In the genomic region with DNA sequence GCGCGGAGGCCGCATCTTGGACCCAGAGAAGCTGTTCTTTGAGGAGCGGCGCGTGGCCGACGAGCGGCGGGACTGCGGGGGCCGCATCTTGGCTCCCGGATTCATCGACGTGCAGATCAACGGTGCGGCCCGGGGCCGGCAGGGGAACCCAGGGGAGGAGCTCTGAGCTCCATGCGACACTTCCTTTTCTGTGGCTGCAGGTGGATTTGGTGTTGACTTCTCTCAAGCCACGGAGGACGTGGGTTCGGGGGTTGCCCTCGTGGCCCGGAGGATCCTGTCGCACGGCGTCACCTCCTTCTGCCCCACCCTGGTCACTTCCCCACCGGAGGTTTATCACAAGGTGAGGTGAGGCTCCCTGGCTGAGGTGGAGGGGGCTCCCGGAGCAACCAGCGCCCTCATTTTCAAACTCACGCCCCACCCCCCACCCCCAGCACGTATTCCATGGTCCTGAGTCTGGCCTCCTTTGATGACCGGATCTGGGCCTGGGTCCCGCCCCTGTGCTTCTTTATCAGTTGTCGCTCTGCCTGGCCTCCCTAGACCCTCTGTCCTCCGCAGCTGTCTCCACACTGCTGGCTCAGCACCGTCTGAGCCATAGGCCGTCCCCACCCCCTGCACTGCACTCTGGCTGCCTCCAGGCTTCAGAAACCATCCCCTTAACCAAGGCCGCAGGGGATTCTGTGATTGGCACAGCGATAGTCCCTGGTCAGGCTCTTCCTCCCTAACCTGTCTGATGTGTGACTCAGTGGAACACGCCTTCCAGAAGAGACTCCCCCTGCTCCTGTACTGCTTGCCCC, we compare ENCODE assay signal across 8 cellular contexts. TPM values are rescaled to one million over a fixed set of nuclear protein-coding genes. Genes with fewer than 3 reads are reported as not detected.
DNase-seq lines count a peak whose midpoint lies in the region; ATAC-seq and TF ChIP-seq lines count a peak whose summit lies in the region.

No MANE protein-coding gene starts in this region.

- intact Hi-C loops in activated T-helper 1 cell treated with anti-CD3 and anti-CD28 coated beads, Interleukin-12 subunit alpha, Interleukin-12 subunit beta, Interleukin-2, Interleukin-4 antibody, amounts not matched to agents 30 ng/mL and 10 ng/mL and 1 ng/mL, durations not matched to agents 14 hours and 24 hours and 36 hours (cut with micrococcal nuclease), result loop anchor here (1.0 to 5.0 kb wide), 2 partner anchors 11 to 261 kb away; no protein-coding TSS in a partner anchor

- TF ChIP-seq POLR2A in GM18505 (IDR thresholded peaks at IDR 0.05; ENCODE audit: borderline replicate concordance, extremely low read depth, insufficient read depth, insufficient read length) (no peak), gastroesophageal sphincter (IDR thresholded peaks at IDR 0.05) (no peak)

- H3K27me3 ChIP-seq in MM.1S (replicated peaks; ENCODE audit: insufficient read depth, low read length) (no peaks in the 10 kb centered on the region), gastroesophageal sphincter (no peaks in the 10 kb centered on the region), parathyroid adenoma (ENCODE audit: control insufficient read depth, insufficient read depth, low read length) (no peaks in the 10 kb centered on the region)

- WGBS in gastroesophageal sphincter (ENCODE audit: low coverage in 1 of 2), 2 donors, result 50% methylated on average over 2 to 5 of the region's 42 CpGs

- DNase-seq in MM.1S (peak; percentile 78), putamen (ENCODE audit: low spot score) (no peak), H4 (ENCODE audit: low spot score) (no peak), NCI-H345 (lab: John Stamatoyannopoulos, UW) (no peak)
- peak; percentile 58 for DNase-seq in activated T-helper 1 cell treated with anti-CD3 and anti-CD28 coated beads, Interleukin-12 subunit alpha, Interleukin-12 subunit beta, Interleukin-2, Interleukin-4 antibody, amounts not matched to agents 30 ng/mL and 10 ng/mL and 1 ng/mL, durations not matched to agents 14 hours and 24 hours and 36 hours (ENCODE audit: low spot score)

- H3K4me3 ChIP-seq in MM.1S (ENCODE audit: low read length) (peak overlapping the region; percentile 87), gastroesophageal sphincter (peak overlapping the region; percentile 39 to 78), parathyroid adenoma (ENCODE audit: low read depth, low read length) (no peak overlapping the region)

- H3K79me2 ChIP-seq in MM.1S (ENCODE audit: low read length) (peaks cover 86% of the 10 kb centered on the region), parathyroid adenoma (peaks cover 37% of the 10 kb centered on the region)

- H3K4me1 ChIP-seq in MM.1S (ENCODE audit: low read length), result no peaks in the 10 kb centered on the region
- H3K4me1 ChIP-seq in gastroesophageal sphincter, result peaks cover 0 to 63% (median 44%) of the 10 kb centered on the region in 3 donors
- H3K4me1 ChIP-seq in parathyroid adenoma, result peaks cover 30% of the 10 kb centered on the region

- H2AFZ ChIP-seq in MM.1S (ENCODE audit: low read length) (peak overlapping the region; percentile 49; the same call in 1 of the 2 replicates), parathyroid adenoma (no peak overlapping the region)

- H3K27ac ChIP-seq in MM.1S (ENCODE audit: low read length) (peak overlapping the region; percentile 88), gastroesophageal sphincter (peak overlapping the region; percentile 3 to 98 (median 96)), parathyroid adenoma (no peak overlapping the region)

- H3K9me3 ChIP-seq in MM.1S (replicated peaks; ENCODE audit: insufficient read depth, low read length) (no peaks in the 10 kb centered on the region), gastroesophageal sphincter (no peaks in the 10 kb centered on the region), parathyroid adenoma (ENCODE audit: control insufficient read depth, low read length) (no peaks in the 10 kb centered on the region)

- peak overlapping the region; percentile 83 for H3K27ac Mint-ChIP-seq in activated T-helper 1 cell treated with anti-CD3 and anti-CD28 coated beads, Interleukin-12 subunit alpha, Interleukin-12 subunit beta, Interleukin-2, Interleukin-4 antibody, amounts not matched to agents 30 ng/mL and 10 ng/mL and 1 ng/mL, durations not matched to agents 14 hours and 24 hours and 36 hours

- ATAC-seq in GM18505 (IDR thresholded peaks at IDR 0.05; ENCODE audit: unreplicated experiment), result peak; percentile 22
- no peak for ATAC-seq in gastroesophageal sphincter

- H3K4me2 ChIP-seq in MM.1S (ENCODE audit: low read depth, low read length) (peak overlapping the region; percentile 70), parathyroid adenoma (ENCODE audit: low read length) (peak overlapping the region; percentile 47)

- peak; percentile 30 for TF ChIP-seq CTCF in MM.1S (IDR thresholded peaks at IDR 0.05; ENCODE audit: low read length)
- TF ChIP-seq CTCF in gastroesophageal sphincter (IDR thresholded peaks at IDR 0.05), result peak in 1 of 4 experiments; percentile 3
- TF ChIP-seq CTCF in parathyroid adenoma (IDR thresholded peaks at IDR 0.05), result no peak

- peak overlapping the region; percentile 85 for H3K4me3 Mint-ChIP-seq in activated T-helper 1 cell treated with anti-CD3 and anti-CD28 coated beads, Interleukin-12 subunit alpha, Interleukin-12 subunit beta, Interleukin-2, Interleukin-4 antibody, amounts not matched to agents 30 ng/mL and 10 ng/mL and 1 ng/mL, durations not matched to agents 14 hours and 24 hours and 36 hours

- peaks cover 33% of the 10 kb centered on the region for H3K4me1 Mint-ChIP-seq in activated T-helper 1 cell treated with anti-CD3 and anti-CD28 coated beads, Interleukin-12 subunit alpha, Interleukin-12 subunit beta, Interleukin-2, Interleukin-4 antibody, amounts not matched to agents 30 ng/mL and 10 ng/mL and 1 ng/mL, durations not matched to agents 14 hours and 24 hours and 36 hours (ENCODE audit: low read depth)

- TF ChIP-seq EP300 in gastroesophageal sphincter (IDR thresholded peaks at IDR 0.05), result no peak

- H3K27me3 Mint-ChIP-seq in activated T-helper 1 cell treated with anti-CD3 and anti-CD28 coated beads, Interleukin-12 subunit alpha, Interleukin-12 subunit beta, Interleukin-2, Interleukin-4 antibody, amounts not matched to agents 30 ng/mL and 10 ng/mL and 1 ng/mL, durations not matched to agents 14 hours and 24 hours and 36 hours (ENCODE audit: insufficient read depth), result no peaks in the 10 kb centered on the region

- no peaks in the 10 kb centered on the region for H3K9me3 Mint-ChIP-seq in activated T-helper 1 cell treated with anti-CD3 and anti-CD28 coated beads, Interleukin-12 subunit alpha, Interleukin-12 subunit beta, Interleukin-2, Interleukin-4 antibody, amounts not matched to agents 30 ng/mL and 10 ng/mL and 1 ng/mL, durations not matched to agents 14 hours and 24 hours and 36 hours

- H3K36me3 ChIP-seq in MM.1S (replicated peaks; ENCODE audit: insufficient read depth, low read length) (no peaks in the 10 kb centered on the region), gastroesophageal sphincter (peaks cover 0 to 50% of the 10 kb centered on the region in 2 donors), parathyroid adenoma (ENCODE audit: control insufficient read depth, insufficient read depth, low read length) (no peaks in the 10 kb centered on the region)

- H4K20me1 ChIP-seq in MM.1S (ENCODE audit: insufficient read depth, low read length), result peaks cover 15% of the 10 kb centered on the region; the same call in 1 of the 2 replicates

- H3F3A ChIP-seq in MM.1S (ENCODE audit: insufficient read depth, low read length), result peaks cover 13% of the 10 kb centered on the region

- no peaks in the 10 kb centered on the region for H3K9me2 ChIP-seq in MM.1S (replicated peaks; ENCODE audit: insufficient read depth, low read length)

- peak overlapping the region; percentile 72 for H3K9ac ChIP-seq in MM.1S (ENCODE audit: low read length)
- H3K9ac ChIP-seq in parathyroid adenoma, result no peak overlapping the region

- peaks cover 21% of the 10 kb centered on the region for H3K36me3 Mint-ChIP-seq in activated T-helper 1 cell treated with anti-CD3 and anti-CD28 coated beads, Interleukin-12 subunit alpha, Interleukin-12 subunit beta, Interleukin-2, Interleukin-4 antibody, amounts not matched to agents 30 ng/mL and 10 ng/mL and 1 ng/mL, durations not matched to agents 14 hours and 24 hours and 36 hours (ENCODE audit: low read depth)

RNA-seq across cellular contexts. Expression of a gene that starts 0.8 kb away (rescaled TPM):
- 32.4 and 38.3 TPM in 2 replicates for total RNA-seq in activated T-helper 1 cell treated with anti-CD3 and anti-CD28 coated beads, Interleukin-12 subunit alpha, Interleukin-12 subunit beta, Interleukin-2, Interleukin-4 antibody, amounts not matched to agents 30 ng/mL and 10 ng/mL and 1 ng/mL, durations not matched to agents 14 hours and 24 hours and 36 hours
- total RNA-seq in gastroesophageal sphincter, result 10 to 100 TPM; 14.0 to 29.1 (median 23.4) TPM
- total RNA-seq in H4 (2014; rRNA removed; shearing (Covaris generic)), result 15.8 and 24.6 TPM in 2 replicates

RNA-seq across cellular contexts. Expression of a gene that starts 7.2 kb away (rescaled TPM):
- 117 and 119 TPM in 2 replicates for total RNA-seq in activated T-helper 1 cell treated with anti-CD3 and anti-CD28 coated beads, Interleukin-12 subunit alpha, Interleukin-12 subunit beta, Interleukin-2, Interleukin-4 antibody, amounts not matched to agents 30 ng/mL and 10 ng/mL and 1 ng/mL, durations not matched to agents 14 hours and 24 hours and 36 hours
- total RNA-seq in gastroesophageal sphincter, result 10 to 100 TPM; 37.5 to 62.2 (median 50.9) TPM
- total RNA-seq in H4 (2014; rRNA removed; shearing (Covaris generic)), result 39.7 and 40.5 TPM in 2 replicates

RNA-seq across cellular contexts. Expression of a gene that starts 10.2 kb away (rescaled TPM):
- total RNA-seq in activated T-helper 1 cell treated with anti-CD3 and anti-CD28 coated beads, Interleukin-12 subunit alpha, Interleukin-12 subunit beta, Interleukin-2, Interleukin-4 antibody, amounts not matched to agents 30 ng/mL and 10 ng/mL and 1 ng/mL, durations not matched to agents 14 hours and 24 hours and 36 hours, result 0.23 and 0.49 TPM in 2 replicates
- under 1 TPM in 1 of 4 donors, not detected in 3; 0.40 TPM for total RNA-seq in gastroesophageal sphincter
- total RNA-seq in H4 (2014; rRNA removed; shearing (Covaris generic)), result 0.08 TPM in 1 of 2 replicates, not detected in the other

RNA-seq across cellular contexts. Expression of a gene that starts 16.8 kb away (rescaled TPM):
- 50.8 and 60.2 TPM in 2 replicates for total RNA-seq in activated T-helper 1 cell treated with anti-CD3 and anti-CD28 coated beads, Interleukin-12 subunit alpha, Interleukin-12 subunit beta, Interleukin-2, Interleukin-4 antibody, amounts not matched to agents 30 ng/mL and 10 ng/mL and 1 ng/mL, durations not matched to agents 14 hours and 24 hours and 36 hours
- 10 to 100 TPM; 30.8 to 43.1 (median 36.5) TPM for total RNA-seq in gastroesophageal sphincter
- total RNA-seq in H4 (2014; rRNA removed; shearing (Covaris generic)), result 8.2 and 9.4 TPM in 2 replicates

RNA-seq across cellular contexts. Expression of a gene that starts 46.1 kb away (rescaled TPM):
- total RNA-seq in activated T-helper 1 cell treated with anti-CD3 and anti-CD28 coated beads, Interleukin-12 subunit alpha, Interleukin-12 subunit beta, Interleukin-2, Interleukin-4 antibody, amounts not matched to agents 30 ng/mL and 10 ng/mL and 1 ng/mL, durations not matched to agents 14 hours and 24 hours and 36 hours, result 19.6 and 24.6 TPM in 2 replicates
- total RNA-seq in gastroesophageal sphincter, result 10 to 100 TPM in 3 of 4 donors, 1 to 10 TPM in 1; 6.2 to 18.4 (median 14.2) TPM
- total RNA-seq in H4 (2014; rRNA removed; shearing (Covaris generic)), result 5.6 and 5.9 TPM in 2 replicates

Comparison
In these comparisons a context has a peak if more than half of its experiments do, and no peak if none do; other contexts are left out.
1. DNase-seq: peak in MM.1S (single experiment) and activated T-helper 1 cell treated with anti-CD3 and anti-CD28 coated beads, Interleukin-12 subunit alpha, Interleukin-12 subunit beta, Interleukin-2, Interleukin-4 antibody, amounts not matched to agents 30 ng/mL and 10 ng/mL and 1 ng/mL, durations not matched to agents 14 hours and 24 hours and 36 hours (single experiment); none in putamen (single experiment), H4 (single experiment) and NCI-H345 (single experiment).